Comparison of ENCODE assay signal across 23 cellular contexts in the genomic region with DNA sequence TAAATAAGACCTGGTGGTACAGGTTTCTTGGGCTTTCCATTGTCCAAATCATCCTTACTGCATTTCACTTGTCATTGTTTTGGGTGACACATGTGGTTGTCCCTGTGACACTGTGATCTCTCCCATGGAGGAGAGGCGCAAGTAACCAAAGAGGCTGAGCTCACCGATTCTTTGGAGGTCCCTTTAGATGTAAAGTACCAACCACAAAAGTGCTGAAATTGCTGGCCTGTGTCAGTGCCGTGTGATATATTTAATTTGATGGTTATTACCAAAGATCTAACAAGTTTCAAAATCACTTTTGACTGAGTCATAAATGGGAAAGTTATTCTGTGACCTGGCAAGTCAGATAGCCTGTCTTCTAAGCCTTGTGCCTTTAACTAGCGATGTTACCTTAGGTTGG. TPM values are rescaled to one million over a fixed set of nuclear protein-coding genes. Genes with fewer than 3 reads are reported as not detected.
DNase-seq lines count a peak whose midpoint lies in the region; ATAC-seq and TF ChIP-seq lines count a peak whose summit lies in the region.
"Had no signal": no experiment of that assay in that cellular context is flagged by ENCODE, and none has a peak within 500 bp of the region (broad histone marks: within the 10 kb centered on the region; RNA-seq: fewer than 3 reads in every experiment).

No MANE protein-coding gene starts in this region.

- POLR2A ChIA-PET in activated CD4-positive, alpha-beta T cell treated with anti-CD3 and anti-CD28 coated beads, Interleukin-2, amount 10 ng/mL, durations not matched to agents 7 days and 5 days (lab: Charles Lee) = no interaction called here

- TF ChIP-seq CTCF in GM10266 (IDR thresholded peaks at IDR 0.05; ENCODE audit: control insufficient read depth, insufficient read depth, low read depth, missing control alignments) = no peak

- CTCF ChIA-PET in activated CD4-positive, alpha-beta T cell treated with anti-CD3 and anti-CD28 coated beads, Interleukin-2, amount 10 ng/mL, durations not matched to agents 7 days and 5 days (lab: Charles Lee) = interaction anchor here (1.5 kb wide), 1 partner anchor 19 kb away, joined by 5 read pairs; the partner anchor contains the start of gene MCM10

- no peak overlapping the region for H3K4me3 Mint-ChIP-seq in activated CD4-positive, alpha-beta T cell treated with anti-CD3 and anti-CD28 coated beads, Interleukin-2, amount 10 ng/mL, durations not matched to agents 7 days and 5 days
- H3K4me3 Mint-ChIP-seq in stimulated activated memory B cell treated with anti-CD40 and anti-IgM and Interleukin-4, amounts not matched to agents 10 μg/mL and 1 μg/mL and 100 μg/mL, for 72 hours = no peak overlapping the region
- H3K4me3 Mint-ChIP-seq: activated CD4-positive, alpha-beta T cell treated with anti-CD3 and anti-CD28 coated beads, Interleukin-2, amount 10 ng/mL, durations not matched to agents 24 days and 14 days; activated naive CD8-positive, alpha-beta T cell; naive B cell; T-helper 17 cell had no signal

- no peaks in the 10 kb centered on the region for H3K27me3 Mint-ChIP-seq in activated CD4-positive, alpha-beta T cell treated with anti-CD3 and anti-CD28 coated beads, Interleukin-2, amount 10 ng/mL, durations not matched to agents 7 days and 5 days
- H3K27me3 Mint-ChIP-seq in stimulated activated memory B cell treated with anti-CD40 and anti-IgM and Interleukin-4, amounts not matched to agents 10 μg/mL and 1 μg/mL and 100 μg/mL, for 72 hours = peaks cover 7% of the 10 kb centered on the region
- H3K27me3 Mint-ChIP-seq: activated CD4-positive, alpha-beta T cell treated with anti-CD3 and anti-CD28 coated beads, Interleukin-2, amount 10 ng/mL, durations not matched to agents 24 days and 14 days; activated naive CD8-positive, alpha-beta T cell; naive B cell; T-helper 17 cell had no signal

- DNase-seq in activated CD4-positive, alpha-beta T cell treated with anti-CD3 and anti-CD28 coated beads for 48 hours = peak; percentile 21
- no peak for DNase-seq in activated CD4-positive, alpha-beta T cell treated with anti-CD3 and anti-CD28 coated beads, Interleukin-2, amount 10 ng/mL, durations not matched to agents 7 days and 5 days
- peak; percentile 15 for DNase-seq in stimulated activated CD4-positive, alpha-beta T cell treated with anti-CD3 and anti-CD28 coated beads, Interleukin-4, amount 100 ng/mL, for 24 hours
- DNase-seq in stimulated activated CD4-positive, alpha-beta T cell treated with anti-CD3 and anti-CD28 coated beads, Interleukin-12 subunit alpha, Interleukin-12 subunit beta, amount 100 ng/mL, for 4 hours = no peak
- DNase-seq in GM10266 (ENCODE audit: extremely low spot score) (no peak), CD1c-positive myeloid dendritic cell (ENCODE audit: extremely low spot score) (no peak)
- DNase-seq: activated CD4-positive, alpha-beta T cell treated with anti-CD3 and anti-CD28 coated beads, Interleukin-2, amount 10 ng/mL, durations not matched to agents 24 days and 14 days; central memory CD4-positive, alpha-beta T cell; left ventricle myocardium superior; naive B cell; NCI-H1092 treated with DMSO at 0.1 percent for 48 hours; NCI-H1930; NCI-H2227 treated with DMSO at 0.1 percent for 48 hours; psoas muscle; T-helper 17 cell; testis had no signal

- H3K36me3 Mint-ChIP-seq in activated CD4-positive, alpha-beta T cell treated with anti-CD3 and anti-CD28 coated beads, Interleukin-2, amount 10 ng/mL, durations not matched to agents 7 days and 5 days (ENCODE audit: low read depth) = peaks cover 67% of the 10 kb centered on the region
- peaks cover 15% of the 10 kb centered on the region for H3K36me3 Mint-ChIP-seq in stimulated activated memory B cell treated with anti-CD40 and anti-IgM and Interleukin-4, amounts not matched to agents 10 μg/mL and 1 μg/mL and 100 μg/mL, for 72 hours
- H3K36me3 Mint-ChIP-seq: naive B cell had no signal

- no peak overlapping the region for H3K27ac Mint-ChIP-seq in activated CD4-positive, alpha-beta T cell treated with anti-CD3 and anti-CD28 coated beads, Interleukin-2, amount 10 ng/mL, durations not matched to agents 7 days and 5 days
- peak overlapping the region; percentile 48 for H3K27ac Mint-ChIP-seq in stimulated activated memory B cell treated with anti-CD40 and anti-IgM and Interleukin-4, amounts not matched to agents 10 μg/mL and 1 μg/mL and 100 μg/mL, for 72 hours
- H3K27ac Mint-ChIP-seq: activated CD4-positive, alpha-beta T cell treated with anti-CD3 and anti-CD28 coated beads, Interleukin-2, amount 10 ng/mL, durations not matched to agents 24 days and 14 days; activated naive CD8-positive, alpha-beta T cell; T-helper 17 cell had no signal

- peak; percentile 51 for ATAC-seq in HG02798 (IDR thresholded peaks at IDR 0.05; ENCODE audit: poor library complexity, unreplicated experiment)
- ATAC-seq in stimulated activated memory B cell treated with anti-CD40 and anti-IgM and Interleukin-4, amounts not matched to agents 10 μg/mL and 1 μg/mL and 100 μg/mL, for 72 hours = peak; percentile 62
- ATAC-seq: left ventricle myocardium superior, psoas muscle, T-helper 17 cell had no signal

- H3K4me1 Mint-ChIP-seq in activated CD4-positive, alpha-beta T cell treated with anti-CD3 and anti-CD28 coated beads, Interleukin-2, amount 10 ng/mL, durations not matched to agents 7 days and 5 days = no peaks in the 10 kb centered on the region
- peaks cover 8% of the 10 kb centered on the region for H3K4me1 Mint-ChIP-seq in stimulated activated memory B cell treated with anti-CD40 and anti-IgM and Interleukin-4, amounts not matched to agents 10 μg/mL and 1 μg/mL and 100 μg/mL, for 72 hours
- H3K4me1 Mint-ChIP-seq: naive B cell had no signal

- H3K9me3 Mint-ChIP-seq in activated CD4-positive, alpha-beta T cell treated with anti-CD3 and anti-CD28 coated beads, Interleukin-2, amount 10 ng/mL, durations not matched to agents 7 days and 5 days = no peaks in the 10 kb centered on the region
- H3K9me3 Mint-ChIP-seq in stimulated activated memory B cell treated with anti-CD40 and anti-IgM and Interleukin-4, amounts not matched to agents 10 μg/mL and 1 μg/mL and 100 μg/mL, for 72 hours = no peaks in the 10 kb centered on the region
- H3K9me3 Mint-ChIP-seq: activated CD4-positive, alpha-beta T cell treated with anti-CD3 and anti-CD28 coated beads, Interleukin-2, amount 10 ng/mL, durations not matched to agents 24 days and 14 days; naive B cell had no signal

RNA-seq across cellular contexts. Expression of gene MCM10, which starts 19.4 kb away (rescaled TPM):
- 10 to 100 TPM; 57.4 to 65.4 TPM for total RNA-seq in activated CD4-positive, alpha-beta T cell treated with anti-CD3 and anti-CD28 coated beads, Interleukin-2, amount 10 ng/mL, durations not matched to agents 7 days and 5 days

RNA-seq across cellular contexts. Expression of gene UCMA, which starts 53.4 kb away (rescaled TPM):
- total RNA-seq in activated CD4-positive, alpha-beta T cell treated with anti-CD3 and anti-CD28 coated beads, Interleukin-2, amount 10 ng/mL, durations not matched to agents 7 days and 5 days = not detected
- total RNA-seq: A172; activated CD4-positive, alpha-beta T cell treated with anti-CD3 and anti-CD28 coated beads, Interleukin-2, amount 10 ng/mL, durations not matched to agents 24 days and 14 days; astrocyte; dermis microvascular lymphatic vessel endothelial cell; fibroblast of lung; left ventricle myocardium superior; psoas muscle; T-helper 17 cell had no signal

Comparison
In these comparisons a context has a peak if more than half of its experiments do, and no peak if none do; other contexts are left out.
1. DNase-seq: peak in activated CD4-positive, alpha-beta T cell treated with anti-CD3 and anti-CD28 coated beads for 48 hours (single experiment) and stimulated activated CD4-positive, alpha-beta T cell treated with anti-CD3 and anti-CD28 coated beads, Interleukin-4, amount 100 ng/mL, for 24 hours (single experiment); none in activated CD4-positive, alpha-beta T cell treated with anti-CD3 and anti-CD28 coated beads, Interleukin-2, amount 10 ng/mL, durations not matched to agents 7 days and 5 days (single experiment), stimulated activated CD4-positive, alpha-beta T cell treated with anti-CD3 and anti-CD28 coated beads, Interleukin-12 subunit alpha, Interleukin-12 subunit beta, amount 100 ng/mL, for 4 hours (single experiment), GM10266 (single experiment) and CD1c-positive myeloid dendritic cell (single experiment).